ENCODE assay signal across 15 cellular contexts in the genomic region with DNA sequence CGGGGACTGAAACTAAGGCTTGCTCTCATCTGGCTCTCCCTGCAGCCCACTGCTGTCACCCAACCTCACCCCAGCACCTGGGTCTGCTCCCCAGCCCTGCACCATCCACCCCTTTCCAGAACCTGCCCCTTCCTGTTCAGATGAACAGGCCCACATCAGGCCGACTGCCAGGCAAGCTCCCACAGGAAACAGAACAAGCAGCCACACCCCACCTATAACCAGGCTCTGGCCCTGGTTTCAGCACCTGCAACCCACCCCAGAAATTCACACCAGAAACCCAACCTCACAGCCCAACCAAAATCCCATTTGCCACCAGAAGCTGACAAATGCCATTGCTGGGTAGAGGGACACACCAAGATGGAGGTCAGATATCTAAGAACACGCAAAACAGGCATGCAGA.
A peak's percentile ranks its signal among the peaks of the same experiment; 100 is the strongest.
DNase-seq lines count a peak whose midpoint lies in the region; ATAC-seq and TF ChIP-seq lines count a peak whose summit lies in the region.
"Had no signal": no experiment of that assay in that cellular context is flagged by ENCODE, and none has a peak within 500 bp of the region (broad histone marks: within the 10 kb centered on the region; RNA-seq: fewer than 3 reads in every experiment).

No MANE protein-coding gene starts in this region.

- H3K4me1 Mint-ChIP-seq in CD8-positive, alpha-beta T cell (ENCODE audit: low read depth), result peaks cover 31% of the 10 kb centered on the region
- H3K4me1 Mint-ChIP-seq in T-cell (peaks cover 26 to 69% (median 31%) of the 10 kb centered on the region in 3 donors), memory B cell (peaks cover 26% of the 10 kb centered on the region)

- no peaks in the 10 kb centered on the region for H3K9me3 ChIP-seq in CD8-positive, alpha-beta T cell (ENCODE audit: low read length)
- H3K9me3 ChIP-seq: heart right ventricle, SK-N-SH had no signal

- H3K27me3 Mint-ChIP-seq in CD8-positive, alpha-beta T cell (ENCODE audit: low read depth), result no peaks in the 10 kb centered on the region
- H3K27me3 Mint-ChIP-seq in T-cell (no peaks in the 10 kb centered on the region), memory B cell (peaks cover 2% of the 10 kb centered on the region)

- H3K9me3 Mint-ChIP-seq in CD8-positive, alpha-beta T cell, result no peaks in the 10 kb centered on the region
- H3K9me3 Mint-ChIP-seq in T-cell (no peaks in the 10 kb centered on the region), memory B cell (no peaks in the 10 kb centered on the region)
- H3K9me3 Mint-ChIP-seq: activated naive CD4-positive, alpha-beta T cell treated with anti-CD3 and anti-CD28 coated beads for 36 hours had no signal

- H3K36me3 ChIP-seq in CD8-positive, alpha-beta T cell (ENCODE audit: insufficient read depth, low read length), result no peaks in the 10 kb centered on the region
- H3K36me3 ChIP-seq: heart right ventricle had no signal

- TF ChIP-seq CTCF in CD8-positive, alpha-beta T cell (IDR thresholded peaks at IDR 0.05), result no peak

- no peak overlapping the region for H3K27ac ChIP-seq in CD8-positive, alpha-beta T cell (ENCODE audit: low read depth, low read length)
- H3K27ac ChIP-seq: C4-2B had no signal

- peak; percentile 40 for ATAC-seq in CD8-positive, alpha-beta T cell
- peak; percentile 26 for ATAC-seq in GM19324 (IDR thresholded peaks at IDR 0.05; ENCODE audit: low FRiP score, unreplicated experiment)
- ATAC-seq in T-cell (replicated peaks in 1 of 4), result peak in 3 of 4 experiments; percentile 33 to 64 (median 46)
- no peak for ATAC-seq in memory B cell (ENCODE audit: low read depth)
- ATAC-seq in HG03521 (IDR thresholded peaks at IDR 0.05; ENCODE audit: unreplicated experiment), result no peak
- ATAC-seq: heart right ventricle, left cardiac atrium had no signal

- no peak overlapping the region for H3K4me3 ChIP-seq in CD8-positive, alpha-beta T cell (ENCODE audit: low read depth, low read length)
- H3K4me3 ChIP-seq: heart right ventricle had no signal

- H3K4me3 Mint-ChIP-seq in CD8-positive, alpha-beta T cell, result no peak overlapping the region
- peak overlapping the region in 1 of 3 donors; percentile 64 for H3K4me3 Mint-ChIP-seq in T-cell
- H3K4me3 Mint-ChIP-seq in memory B cell, result no peak overlapping the region
- H3K4me3 Mint-ChIP-seq: activated naive CD4-positive, alpha-beta T cell treated with anti-CD3 and anti-CD28 coated beads for 36 hours; nephron progenitor cell had no signal

- POLR2A ChIA-PET in CD8-positive, alpha-beta T cell (lab: Charles Lee), result interaction anchor here (0.9 kb wide), 1 partner anchor 14 kb away, joined by 3 read pairs; no protein-coding TSS in a partner anchor
- POLR2A ChIA-PET in T-cell (lab: Charles Lee), result no interaction called here

- H3K36me3 Mint-ChIP-seq in CD8-positive, alpha-beta T cell, result no peaks in the 10 kb centered on the region
- H3K36me3 Mint-ChIP-seq in T-cell, result no peaks in the 10 kb centered on the region
- H3K36me3 Mint-ChIP-seq in memory B cell, result no peaks in the 10 kb centered on the region

- intact Hi-C loops in CD8-positive, alpha-beta T cell (cut with DNase I, micrococcal nuclease), result no loop called here

- peak overlapping the region; percentile 76 for H3K27ac Mint-ChIP-seq in CD8-positive, alpha-beta T cell
- peak overlapping the region; percentile 77 to 82 for H3K27ac Mint-ChIP-seq in T-cell
- peak overlapping the region; percentile 30 for H3K27ac Mint-ChIP-seq in memory B cell
- H3K27ac Mint-ChIP-seq: activated naive CD4-positive, alpha-beta T cell treated with anti-CD3 and anti-CD28 coated beads for 36 hours had no signal

- H3K4me1 ChIP-seq in CD8-positive, alpha-beta T cell (ENCODE audit: insufficient read depth, low read length), result peaks cover 32% of the 10 kb centered on the region

- no peak for DNase-seq in CD8-positive, alpha-beta T cell
- no peak for DNase-seq in T-cell
- DNase-seq in memory B cell (ENCODE audit: low spot score in 2 of 2), result no peak
- DNase-seq in NCI-H2107 treated with DMSO at 0.1 percent for 48 hours (lab: John Stamatoyannopoulos, UW; ENCODE audit: unreplicated experiment), result no peak
- no peak for DNase-seq in foreskin melanocyte
- DNase-seq in DMS114 treated with DMSO at 0.1 percent for 48 hours (lab: John Stamatoyannopoulos, UW; ENCODE audit: unreplicated experiment), result no peak
- DNase-seq: activated naive CD4-positive, alpha-beta T cell treated with anti-CD3 and anti-CD28 coated beads for 36 hours; heart right ventricle; KG1; left cardiac atrium; nephron progenitor cell; SK-N-SH had no signal

- no peaks in the 10 kb centered on the region for H3K27me3 ChIP-seq in CD8-positive, alpha-beta T cell (ENCODE audit: insufficient read depth, low read length)
- H3K27me3 ChIP-seq: heart right ventricle had no signal

- CTCF ChIA-PET in CD8-positive, alpha-beta T cell (lab: Charles Lee), result no interaction called here
- CTCF ChIA-PET in T-cell (lab: Charles Lee), result interaction anchor here (1.0 kb wide), 2 partner anchors 17 to 25 kb away, joined by 3 read pairs; no protein-coding TSS in a partner anchor

Comparison
In these comparisons a context has a peak if more than half of its experiments do, and no peak if none do; other contexts are left out.
1. ATAC-seq: peak in CD8-positive, alpha-beta T cell (single experiment), GM19324 (single experiment) and T-cell (3 of 4); none in memory B cell (single experiment) and HG03521 (single experiment).
2. Peak in every context shown above with its lines, with median percentiles within 50 percentile points of each other: H3K27ac Mint-ChIP-seq.